Comparison of ENCODE assay signal across 21 cellular contexts in the genomic region with DNA sequence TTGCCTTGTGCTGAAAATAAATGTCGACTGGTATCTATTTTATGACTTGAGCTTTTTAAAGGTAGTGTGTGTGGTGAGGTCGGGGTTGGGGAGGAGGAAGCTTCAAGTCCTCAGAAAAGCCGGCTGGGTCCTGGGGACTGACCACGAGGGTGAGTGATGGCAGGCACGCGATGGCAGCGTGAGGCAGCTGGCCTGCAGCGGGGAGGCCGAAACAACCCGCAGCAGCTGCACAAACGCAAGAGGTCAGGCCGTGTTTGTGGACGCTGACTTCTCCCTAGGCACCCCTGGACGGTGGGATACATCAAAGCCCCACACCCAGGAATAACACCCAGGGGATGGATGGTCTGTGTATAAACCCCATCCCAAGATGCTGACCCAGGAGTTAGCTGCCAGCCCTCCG. TPM values are rescaled to one million over a fixed set of nuclear protein-coding genes. Genes with fewer than 3 reads are reported as not detected.
DNase-seq lines count a peak whose midpoint lies in the region; ATAC-seq and TF ChIP-seq lines count a peak whose summit lies in the region.
"Had no signal": no experiment of that assay in that cellular context is flagged by ENCODE, and none has a peak within 500 bp of the region (broad histone marks: within the 10 kb centered on the region; RNA-seq: fewer than 3 reads in every experiment).

No MANE protein-coding gene starts in this region.

- H3K27ac Mint-ChIP-seq in GM23338 (no peak overlapping the region), endodermal cell (no peak overlapping the region)
- no peak overlapping the region for H3K27ac Mint-ChIP-seq in activated naive CD8-positive, alpha-beta T cell treated with anti-CD3 and anti-CD28 coated beads for 36 hours
- H3K27ac Mint-ChIP-seq: CD14-positive monocyte had no signal

- H3K4me2 ChIP-seq in GM23338 (no peak overlapping the region), osteoblast (ENCODE audit: insufficient read depth, low read length) (no peak overlapping the region)
- H3K4me2 ChIP-seq: SK-N-SH had no signal

- no peaks in the 10 kb centered on the region; the same call in 1 of the 2 replicates for H4K20me1 ChIP-seq in GM23338 (replicated peaks; ENCODE audit: insufficient read depth)
- no peaks in the 10 kb centered on the region for H4K20me1 ChIP-seq in osteoblast (ENCODE audit: insufficient read depth, low read length)

- H3K4me1 Mint-ChIP-seq in GM23338 (peaks cover 8% of the 10 kb centered on the region), endodermal cell (peaks cover 3% of the 10 kb centered on the region)
- peaks cover 26% of the 10 kb centered on the region for H3K4me1 Mint-ChIP-seq in activated naive CD8-positive, alpha-beta T cell treated with anti-CD3 and anti-CD28 coated beads for 36 hours

- no peak overlapping the region for H3K9ac ChIP-seq in endodermal cell (ENCODE audit: extremely low read depth, low read length, poor library complexity, severe bottlenecking)
- H3K9ac ChIP-seq: SK-N-SH had no signal

- H3K9me3 ChIP-seq in endodermal cell (ENCODE audit: control insufficient read depth, low read length) = no peaks in the 10 kb centered on the region
- no peaks in the 10 kb centered on the region for H3K9me3 ChIP-seq in osteoblast (ENCODE audit: low read depth, low read length)
- H3K9me3 ChIP-seq: Peyer's patch, SK-N-SH had no signal

- no peaks in the 10 kb centered on the region for H3F3A ChIP-seq in GM23338 (replicated peaks; ENCODE audit: low read depth)

- H3K27ac ChIP-seq in GM23338 (ENCODE audit: low read depth) (no peak overlapping the region), endodermal cell (ENCODE audit: low read depth, low read length) (peak overlapping the region; percentile 57), osteoblast (ENCODE audit: low read depth, low read length) (no peak overlapping the region)
- H3K27ac ChIP-seq: Peyer's patch had no signal

- H3K4me3 Mint-ChIP-seq in GM23338 (no peak overlapping the region), endodermal cell (no peak overlapping the region)
- no peak overlapping the region for H3K4me3 Mint-ChIP-seq in activated naive CD8-positive, alpha-beta T cell treated with anti-CD3 and anti-CD28 coated beads for 36 hours
- H3K4me3 Mint-ChIP-seq: CD14-positive monocyte had no signal

- H3K36me3 Mint-ChIP-seq in GM23338 (ENCODE audit: low read depth) (no peaks in the 10 kb centered on the region), endodermal cell (ENCODE audit: low read depth) (no peaks in the 10 kb centered on the region)
- H3K36me3 Mint-ChIP-seq in activated naive CD8-positive, alpha-beta T cell treated with anti-CD3 and anti-CD28 coated beads for 36 hours = peaks cover 5% of the 10 kb centered on the region
- H3K36me3 Mint-ChIP-seq: CD14-positive monocyte had no signal

- WGBS in endodermal cell (ENCODE audit: insufficient coverage in 1 of 2, insufficient read length in 1 of 2), 2 experiments = 90 to 92% methylated on average over 6 to 15 of the region's 15 CpGs

- H3K4me3 ChIP-seq in GM23338 (no peak overlapping the region), endodermal cell (ENCODE audit: low read length) (no peak overlapping the region), osteoblast (ENCODE audit: insufficient read depth, low read length) (no peak overlapping the region)
- H3K4me3 ChIP-seq: Peyer's patch had no signal

- no peak for TF ChIP-seq CTCF in GM23338 (conservative IDR thresholded peaks at IDR 0.05; ENCODE audit: low read depth in 2 of 2)
- no peak for TF ChIP-seq CTCF in endodermal cell (conservative IDR thresholded peaks at IDR 0.05)
- no peak for TF ChIP-seq CTCF in osteoblast (IDR thresholded peaks at IDR 0.05; ENCODE audit: extremely low read depth, low read depth, low read length)

- DNase-seq in GM23338 (ENCODE audit: low spot score) (no peak), NCI-H748 (lab: John Stamatoyannopoulos, UW; ENCODE audit: unreplicated experiment) (peak; percentile 70), endodermal cell (no peak), retina (peak; percentile 54), HEK293T (ENCODE audit: extremely low spot score) (no peak), osteoblast (ENCODE audit: insufficient read length, low spot score, missing footprints) (no peak), islet precursor cell (no peak)
- no peak for DNase-seq in activated naive CD8-positive, alpha-beta T cell treated with anti-CD3 and anti-CD28 coated beads for 36 hours
- DNase-seq: DMS 273 treated with DMSO at 0.1 percent for 48 hours; GOT3; KG1; NCI-H1436; NCI-H2029 treated with DMSO at 0.1 percent for 48 hours; NCI-H2171; NCI-H526 treated with DMSO at 0.1 percent for 48 hours; NK-92 treated with Interleukin-12 subunit alpha and Interleukin-12 subunit beta, amount 100 ng/mL, for 24 hours; Peyer's patch; SK-N-SH had no signal

- H3K36me3 ChIP-seq in GM23338 (ENCODE audit: insufficient read depth) = no peaks in the 10 kb centered on the region
- H3K36me3 ChIP-seq in endodermal cell (ENCODE audit: control insufficient read depth, insufficient read depth, low read length) = no peaks in the 10 kb centered on the region
- no peaks in the 10 kb centered on the region for H3K36me3 ChIP-seq in osteoblast (ENCODE audit: insufficient read depth, low read length)
- H3K36me3 ChIP-seq: Peyer's patch had no signal

- H3K9me2 ChIP-seq in GM23338 (ENCODE audit: insufficient read depth) = no peaks in the 10 kb centered on the region
- H3K9me2 ChIP-seq: SK-N-SH had no signal

- POLR2A ChIA-PET in HEK293T (lab: Yijun Ruan, JAX) = no interaction called here

- ATAC-seq in GM23338 = no peak
- ATAC-seq: HCT116, HepG2 had no signal

- H2AFZ ChIP-seq in GM23338 = peak overlapping the region; percentile 69
- H2AFZ ChIP-seq in osteoblast (ENCODE audit: low read length) = no peak overlapping the region

- H3K79me2 ChIP-seq in GM23338 (replicated peaks; ENCODE audit: insufficient read depth) (no peaks in the 10 kb centered on the region), osteoblast (ENCODE audit: insufficient read depth, low read length) (no peaks in the 10 kb centered on the region)

- H3K27me3 ChIP-seq in GM23338 (ENCODE audit: insufficient read depth) = no peaks in the 10 kb centered on the region
- H3K27me3 ChIP-seq in endodermal cell (ENCODE audit: control insufficient read depth, insufficient read depth, low read length, poor library complexity, severe bottlenecking) = no peaks in the 10 kb centered on the region
- H3K27me3 ChIP-seq in osteoblast (ENCODE audit: insufficient read depth, low read length) = peaks cover 14% of the 10 kb centered on the region
- H3K27me3 ChIP-seq: Peyer's patch had no signal

- H3K9me3 Mint-ChIP-seq in GM23338 (no peaks in the 10 kb centered on the region), endodermal cell (peaks cover 7% of the 10 kb centered on the region)
- peaks cover 2% of the 10 kb centered on the region for H3K9me3 Mint-ChIP-seq in activated naive CD8-positive, alpha-beta T cell treated with anti-CD3 and anti-CD28 coated beads for 36 hours

- H3K27me3 Mint-ChIP-seq in GM23338 (ENCODE audit: insufficient read depth, low read depth, poor library complexity) (no peaks in the 10 kb centered on the region), endodermal cell (ENCODE audit: insufficient read depth) (no peaks in the 10 kb centered on the region)
- H3K27me3 Mint-ChIP-seq in activated naive CD8-positive, alpha-beta T cell treated with anti-CD3 and anti-CD28 coated beads for 36 hours = peaks cover 6% of the 10 kb centered on the region

- H3K4me1 ChIP-seq in GM23338 (ENCODE audit: insufficient read depth) (no peaks in the 10 kb centered on the region; the same call in 1 of the 2 replicates), endodermal cell (ENCODE audit: control insufficient read depth, insufficient read depth, low read length) (no peaks in the 10 kb centered on the region), osteoblast (ENCODE audit: insufficient read depth, low read length) (peaks cover 10% of the 10 kb centered on the region)
- H3K4me1 ChIP-seq: Peyer's patch had no signal

- CTCF ChIA-PET in HEK293T (lab: Yijun Ruan, JAX) = no interaction called here

TF ChIP-seq in HEK293T, 16 proteins besides CTCF, POLR2A, EP300 and RAD21:
- TF ChIP-seq LEF1 (IDR thresholded peaks at IDR 0.05; ENCODE audit: borderline replicate concordance) = no peak
- TF ChIP-seq ZNF384 (IDR thresholded peaks at IDR 0.05) = no peak
- TF ChIP-seq SUZ12 (IDR thresholded peaks at IDR 0.05) = no peak
- no peak for TF ChIP-seq NFRKB (IDR thresholded peaks at IDR 0.05)
- TF ChIP-seq, protein P1, sequence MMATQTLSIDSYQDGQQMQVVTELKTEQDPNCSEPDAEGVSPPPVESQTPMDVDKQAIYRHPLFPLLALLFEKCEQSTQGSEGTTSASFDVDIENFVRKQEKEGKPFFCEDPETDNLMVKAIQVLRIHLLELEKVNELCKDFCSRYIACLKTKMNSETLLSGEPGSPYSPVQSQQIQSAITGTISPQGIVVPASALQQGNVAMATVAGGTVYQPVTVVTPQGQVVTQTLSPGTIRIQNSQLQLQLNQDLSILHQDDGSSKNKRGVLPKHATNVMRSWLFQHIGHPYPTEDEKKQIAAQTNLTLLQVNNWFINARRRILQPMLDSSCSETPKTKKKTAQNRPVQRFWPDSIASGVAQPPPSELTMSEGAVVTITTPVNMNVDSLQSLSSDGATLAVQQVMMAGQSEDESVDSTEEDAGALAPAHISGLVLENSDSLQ (IDR thresholded peaks at IDR 0.05) = no peak
- TF ChIP-seq CTBP1 (IDR thresholded peaks at IDR 0.05; ENCODE audit: borderline replicate concordance) = no peak
- no peak for TF ChIP-seq FOXM1 (IDR thresholded peaks at IDR 0.05; ENCODE audit: borderline replicate concordance)

RNA-seq across cellular contexts. Expression of gene ZBTB18, which starts 51.4 kb away (rescaled TPM):
- total RNA-seq in GM23338 (2014; rRNA removed; shearing (Covaris generic)) = 12.2 and 16.5 TPM in 2 replicates
- 5.5 and 6.7 TPM in 2 replicates for polyA plus RNA-seq in GM23338 (2016; fragmentation: Nextera tagmentation; extraction: Ambion mirVana)
- total RNA-seq in endodermal cell = 10 to 100 TPM; 15.4 to 17.9 TPM
- 56.0 TPM for polyA plus RNA-seq in endodermal cell (2013, experiment 1 of 2)
- polyA plus RNA-seq in endodermal cell (2013, experiment 2 of 2) = 50.5 TPM
- 1 to 10 TPM; 5.6 to 5.7 TPM for total RNA-seq in activated naive CD8-positive, alpha-beta T cell treated with anti-CD3 and anti-CD28 coated beads for 36 hours
- 9.4 and 10.5 TPM in 2 replicates for total RNA-seq in osteoblast

Comparison
In these comparisons a context has a peak if more than half of its experiments do, and no peak if none do; other contexts are left out.
1. DNase-seq: peak in NCI-H748 (single experiment) and retina (single experiment); none in GM23338 (single experiment), endodermal cell (single experiment), HEK293T (single experiment), activated naive CD8-positive, alpha-beta T cell treated with anti-CD3 and anti-CD28 coated beads for 36 hours (single experiment), osteoblast (single experiment) and islet precursor cell (single experiment).